ENCODE assay signal across 9 cellular contexts in the genomic region with DNA sequence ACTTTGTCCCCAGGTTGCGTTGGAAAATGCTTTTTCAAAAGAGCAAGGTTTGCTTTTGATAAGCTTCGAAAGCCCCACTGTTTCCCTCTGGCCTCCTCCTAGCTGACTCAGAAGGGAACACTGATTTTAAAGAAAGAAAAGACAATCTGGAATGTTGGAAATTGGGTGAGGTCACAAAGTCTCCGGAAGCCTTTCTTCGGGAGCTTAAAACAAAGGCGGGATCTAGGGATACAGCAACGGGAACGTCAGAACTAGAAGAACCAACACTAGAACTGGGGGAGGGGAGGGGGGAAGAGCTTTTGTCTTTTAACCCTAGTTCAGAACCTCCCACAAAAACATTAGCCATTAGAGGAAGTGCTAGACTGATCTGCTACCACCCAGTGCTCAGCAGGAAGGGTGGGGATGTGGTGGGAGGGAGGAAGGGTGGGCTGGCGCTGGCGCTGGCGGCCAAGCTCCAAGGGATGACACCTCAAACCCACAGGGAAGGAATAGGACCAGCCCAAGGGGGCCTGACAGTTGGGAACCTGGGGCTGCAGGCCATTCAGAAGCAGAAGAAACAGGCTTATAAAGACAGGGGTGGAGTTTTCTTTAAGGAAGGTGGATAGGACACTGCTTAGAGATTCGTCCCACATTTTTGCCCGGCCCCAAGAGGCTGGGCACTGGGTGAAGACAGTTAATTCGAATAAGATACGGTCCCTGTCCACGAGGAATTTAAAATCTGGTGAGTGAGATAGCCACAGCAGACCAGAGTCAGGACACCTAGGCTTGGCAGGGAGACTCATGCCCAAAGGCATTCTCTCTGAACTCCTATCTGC. TPM values are rescaled to one million over a fixed set of nuclear protein-coding genes. Genes with fewer than 3 reads are reported as not detected.
A peak's percentile ranks its signal among the peaks of the same experiment; 100 is the strongest.
DNase-seq lines count a peak whose midpoint lies in the region; ATAC-seq, FAIRE-seq and TF ChIP-seq lines count a peak whose summit lies in the region.
"Had no signal": no experiment of that assay in that cellular context is flagged by ENCODE, and none has a peak within 500 bp of the region (broad histone marks: within the 10 kb centered on the region; RNA-seq: fewer than 3 reads in every experiment).

No MANE protein-coding gene starts in this region.

- peaks cover 10% of the 10 kb centered on the region for H3K36me3 Mint-ChIP-seq in IgD-negative memory B cell
- peaks cover 22% of the 10 kb centered on the region for H3K36me3 Mint-ChIP-seq in chondrocyte (ENCODE audit: low read depth)

- H3K27ac ChIP-seq in DND-41 (ENCODE audit: low read length) (peak overlapping the region; percentile 84), keratinocyte (ENCODE audit: control insufficient read depth, insufficient read depth, low read length) (peak overlapping the region; percentile 91), spleen (peak overlapping the region; percentile 92 to 99 (median 97))

- WGBS in spleen, 5 donors, result 6 to 10% (median 7%) methylated on average over 15 of the region's 15 CpGs

- peaks cover 18% of the 10 kb centered on the region for H3K79me2 ChIP-seq in DND-41 (ENCODE audit: insufficient read depth, low read length)
- peaks cover 12% of the 10 kb centered on the region for H3K79me2 ChIP-seq in keratinocyte (ENCODE audit: control insufficient read depth, insufficient read depth, low read length)

- dilution Hi-C loops in keratinocyte (cut with MboI; ENCODE audit: extremely low pct_ligation_motif_present, low sequenced_read_pairs), result no loop called here

- ATAC-seq in DND-41 (ENCODE audit: insufficient read depth, low read depth) (peak; percentile 76), GM21360 (IDR thresholded peaks at IDR 0.05; ENCODE audit: unreplicated experiment) (peak; percentile 23)

- no peaks in the 10 kb centered on the region for H3K9me3 ChIP-seq in DND-41 (ENCODE audit: insufficient read depth, low read length, severe bottlenecking)
- no peaks in the 10 kb centered on the region for H3K9me3 ChIP-seq in keratinocyte (ENCODE audit: control insufficient read depth, low read depth, low read length)
- H3K9me3 ChIP-seq in spleen, result no peaks in the 10 kb centered on the region

- no peaks in the 10 kb centered on the region for H3K27me3 Mint-ChIP-seq in IgD-negative memory B cell
- no peaks in the 10 kb centered on the region for H3K27me3 Mint-ChIP-seq in chondrocyte (ENCODE audit: low read depth)

- H3K36me3 ChIP-seq in DND-41 (ENCODE audit: insufficient read depth, low read length), result peaks cover 19% of the 10 kb centered on the region
- H3K36me3 ChIP-seq in keratinocyte (ENCODE audit: control insufficient read depth in 2 of 2, extremely low read depth in 1 of 2, insufficient read depth in 2 of 2, low read length in 2 of 2), result peaks cover 7 to 9% of the 10 kb centered on the region in 2 experiments
- H3K36me3 ChIP-seq in spleen, result peaks cover 0 to 6% (median 0%) of the 10 kb centered on the region in 6 donors

- H3K4me2 ChIP-seq in DND-41 (ENCODE audit: insufficient read depth, low read length) (peak overlapping the region; percentile 92), keratinocyte (ENCODE audit: control insufficient read depth, extremely low read depth, insufficient read depth, low read depth, low read length) (peak overlapping the region; percentile 83)

- H3K4me3 Mint-ChIP-seq in IgD-negative memory B cell, result peak overlapping the region; percentile 92 to 99 (median 95)
- H3K4me3 Mint-ChIP-seq in chondrocyte (ENCODE audit: unreplicated experiment), result peak overlapping the region; percentile 90

- H3K27me3 ChIP-seq in DND-41 (ENCODE audit: insufficient read depth, low read length, poor library complexity) (no peaks in the 10 kb centered on the region), keratinocyte (ENCODE audit: control insufficient read depth, extremely low read depth, insufficient read depth, low read length) (no peaks in the 10 kb centered on the region), spleen (replicated peaks in 1 of 7) (no peaks in the 10 kb centered on the region)

- peaks cover 0 to 5% (median 1%) of the 10 kb centered on the region in 3 donors for H3K9me3 Mint-ChIP-seq in IgD-negative memory B cell
- H3K9me3 Mint-ChIP-seq in chondrocyte (ENCODE audit: low read depth), result peaks cover 15% of the 10 kb centered on the region

- FAIRE-seq in keratinocyte (lab: Jason Lieb, UNC), result no peak
- FAIRE-seq: endometrium had no signal

- H3K27ac Mint-ChIP-seq in IgD-negative memory B cell (peak overlapping the region; percentile 87 to 96 (median 89)), chondrocyte (ENCODE audit: unreplicated experiment) (peak overlapping the region; percentile 92)

- peak overlapping the region; percentile 93; a peak in 3 of 4 replicates for H3K4me3 ChIP-seq in DND-41 (ENCODE audit: low read depth in 1 of 2, low read length in 2 of 2)
- peak overlapping the region; percentile 80 to 93 (median 89) for H3K4me3 ChIP-seq in keratinocyte (ENCODE audit: control insufficient read depth in 2 of 3, extremely low read depth in 1 of 3, insufficient read depth in 2 of 3, low read depth in 1 of 3, low read length in 3 of 3)
- H3K4me3 ChIP-seq in spleen, result peak overlapping the region; percentile 76 to 99 (median 96)

- DNase-seq in DND-41 (peak; percentile 78), T-helper 2 cell (peak in 3 of 5 experiments; percentile 37 to 88 (median 70)), chondrocyte (ENCODE audit: low spot score) (no peak), keratinocyte (ENCODE audit: low read depth, low spot score) (no peak), spleen (peak; percentile 91), NCI-H1930 (lab: John Stamatoyannopoulos, UW) (no peak)

- TF ChIP-seq POLR2A in spleen (IDR thresholded peaks at IDR 0.05), result peak in 1 of 3 donors; percentile 14

- intact Hi-C loops in spleen (cut with DNase I; ENCODE audit: low total_unique reads), result no loop called here

- H4K20me1 ChIP-seq in DND-41 (ENCODE audit: insufficient read depth, low read length), result peaks cover 7% of the 10 kb centered on the region; the same call in 1 of the 2 replicates
- H4K20me1 ChIP-seq in keratinocyte (ENCODE audit: control insufficient read depth, extremely low read depth, insufficient read depth, low read length), result no peaks in the 10 kb centered on the region

- H3K9me1 ChIP-seq in keratinocyte (ENCODE audit: control insufficient read depth, extremely low read depth, insufficient read depth, low read length), result no peaks in the 10 kb centered on the region

- peak overlapping the region; percentile 96 for H3K9ac ChIP-seq in DND-41 (ENCODE audit: low read depth, low read length)
- peak overlapping the region; percentile 95 for H3K9ac ChIP-seq in keratinocyte (ENCODE audit: control insufficient read depth, extremely low read depth, insufficient read depth, low read length)

- peaks cover 29 to 42% (median 30%) of the 10 kb centered on the region in 3 donors for H3K4me1 Mint-ChIP-seq in IgD-negative memory B cell
- H3K4me1 Mint-ChIP-seq in chondrocyte (ENCODE audit: low read depth), result peaks cover 31% of the 10 kb centered on the region

- H3K4me1 ChIP-seq in DND-41 (ENCODE audit: insufficient read depth, low read length) (peaks cover 29% of the 10 kb centered on the region), keratinocyte (ENCODE audit: control insufficient read depth, extremely low read depth, insufficient read depth, low read length) (peaks cover 5% of the 10 kb centered on the region), spleen (peaks cover 13 to 48% (median 31%) of the 10 kb centered on the region in 6 donors)

- TF ChIP-seq CTCF in DND-41 (IDR thresholded peaks at IDR 0.05; ENCODE audit: borderline replicate concordance, extremely low read depth, low read length, poor library complexity, severe bottlenecking) (no peak), chondrocyte (IDR thresholded peaks at IDR 0.05) (no peak), keratinocyte (optimal IDR thresholded peaks at IDR 0.05 in 1 of 3, IDR thresholded peaks at IDR 0.05 in 1 of 3, conservative IDR thresholded peaks at IDR 0.05 in 1 of 3; ENCODE audit: extremely low read depth in 1 of 3, insufficient read depth in 2 of 3, low read length in 3 of 3) (no peak), spleen (IDR thresholded peaks at IDR 0.05 in 8 of 11, conservative IDR thresholded peaks at IDR 0.05 in 3 of 11) (no peak)

- H2AFZ ChIP-seq in DND-41 (ENCODE audit: low read depth, low read length) (no peak overlapping the region), keratinocyte (ENCODE audit: control insufficient read depth, low read length) (no peak overlapping the region)

RNA-seq across cellular contexts. Expression of gene TMSB10, which starts 1.7 kb away (rescaled TPM):
- polyA plus RNA-seq in IgD-negative memory B cell (6,394 TPM), keratinocyte (1,787 to 7,245 TPM (median 3,595 TPM) in 3 replicates), spleen (1,000 to 10,000 TPM; 2,869 to 3,827 (median 3,008) TPM)
- total RNA-seq in chondrocyte (1,771 to 2,562 TPM (median 2,521 TPM) in 3 replicates), spleen (1,000 to 10,000 TPM; 1,416 to 3,222 (median 1,664) TPM)
- polyA plus RNA-seq in keratinocyte (2011; ENCODE audit: low read depth), result 8,538 TPM
- 6,963 and 8,951 TPM in 2 replicates for polyA plus RNA-seq in keratinocyte (2011; cell fraction: cytosol; rRNA removed)
- polyA plus RNA-seq in keratinocyte (2011; cell fraction: nucleus; rRNA removed), result 1,538 and 1,768 TPM in 2 replicates
- 4,557 and 7,467 TPM in 2 replicates for polyA plus RNA-seq in keratinocyte (2012; ENCODE audit: low replicate concordance)
- polyA minus RNA-seq in keratinocyte, result 679 to 919 TPM (median 685 TPM) in 3 replicates
- polyA minus RNA-seq in keratinocyte (2011; cell fraction: cytosol; rRNA and poly(A)+ RNA removed), result 925 TPM
- polyA minus RNA-seq in keratinocyte (2011; cell fraction: nucleus; rRNA and poly(A)+ RNA removed), result 83.9 and 127 TPM in 2 replicates

RNA-seq across cellular contexts. Expression of gene TRABD2A, which starts 26.2 kb away (rescaled TPM):
- polyA plus RNA-seq in IgD-negative memory B cell (5.7 TPM), keratinocyte (0.44 to 0.86 TPM (median 0.54 TPM) in 3 replicates), spleen (1 to 10 TPM; 4.5 to 8.6 (median 5.0) TPM)
- total RNA-seq in chondrocyte (0.37 to 1.2 TPM (median 0.82 TPM) in 3 replicates), spleen (10 to 100 TPM in 2 of 7 donors, 1 to 10 TPM in 5; 5.4 to 12.5 (median 9.2) TPM)
- polyA plus RNA-seq in keratinocyte (2011; ENCODE audit: low read depth), result 0.25 TPM
- polyA plus RNA-seq in keratinocyte (2011; cell fraction: cytosol; rRNA removed), result 0.83 and 0.89 TPM in 2 replicates
- polyA plus RNA-seq in keratinocyte (2011; cell fraction: nucleus; rRNA removed), result 1.0 and 1.1 TPM in 2 replicates
- polyA plus RNA-seq in keratinocyte (2012; ENCODE audit: low replicate concordance), result 0.34 and 0.57 TPM in 2 replicates
- 0.16 to 1.2 TPM in 2 of 3 replicates, not detected in the other for polyA minus RNA-seq in keratinocyte
- 2.1 TPM for polyA minus RNA-seq in keratinocyte (2011; cell fraction: cytosol; rRNA and poly(A)+ RNA removed)
- polyA minus RNA-seq in keratinocyte (2011; cell fraction: nucleus; rRNA and poly(A)+ RNA removed), result 0.42 and 1.8 TPM in 2 replicates

Comparison
In these comparisons a context has a peak if more than half of its experiments do, and no peak if none do; other contexts are left out.
1. DNase-seq: peak in DND-41 (single experiment), T-helper 2 cell (3 of 5) and spleen (single experiment); none in chondrocyte (single experiment), keratinocyte (single experiment) and NCI-H1930 (0 of 2).
2. Peak in every context shown above with its lines, with median percentiles within 50 percentile points of each other: H3K27ac ChIP-seq and H3K4me3 ChIP-seq.